In genomic region chr7:142960955-142961512, GRCh38 we compare ENCODE assay signal across 14 cellular contexts. TPM values are rescaled to one million over a fixed set of nuclear protein-coding genes. Genes with fewer than 3 reads are reported as not detected.
DNase-seq lines count a peak whose midpoint lies in the region; ATAC-seq, FAIRE-seq and TF ChIP-seq lines count a peak whose summit lies in the region.
"Had no signal": no experiment of that assay in that cellular context is flagged by ENCODE, and none has a peak within 500 bp of the region (broad histone marks: within the 10 kb centered on the region; RNA-seq: fewer than 3 reads in every experiment).

No MANE protein-coding gene starts in this region.

- H3K79me2 ChIP-seq in DND-41 (ENCODE audit: insufficient read depth, low read length) = no peaks in the 10 kb centered on the region

- no peak overlapping the region for H2AFZ ChIP-seq in DND-41 (ENCODE audit: low read depth, low read length)

- H4K20me1 ChIP-seq in DND-41 (ENCODE audit: insufficient read depth, low read length) = no peaks in the 10 kb centered on the region

- TF ChIP-seq CTCF in DND-41 (IDR thresholded peaks at IDR 0.05; ENCODE audit: borderline replicate concordance, extremely low read depth, low read length, poor library complexity, severe bottlenecking) = peak; percentile 31
- TF ChIP-seq CTCF in HL-60 (IDR thresholded peaks at IDR 0.05; ENCODE audit: insufficient read depth, low read length) = peak; percentile 41
- no peak for TF ChIP-seq CTCF in left lung (IDR thresholded peaks at IDR 0.05)

- intact Hi-C loops in left lung (cut with DNase I) = no loop called here

- H3K4me2 ChIP-seq in DND-41 (ENCODE audit: insufficient read depth, low read length) = no peak overlapping the region
- H3K4me2 ChIP-seq: KMS-11 had no signal

- H3K4me3 ChIP-seq in DND-41 (ENCODE audit: low read depth in 1 of 2, low read length in 2 of 2) (no peak overlapping the region), HL-60 (replicated peaks; ENCODE audit: insufficient read depth, low read length) (no peak overlapping the region), left lung (no peak overlapping the region)
- H3K4me3 ChIP-seq: adrenal gland, coronary artery had no signal

- no peaks in the 10 kb centered on the region for H3K9me3 ChIP-seq in DND-41 (ENCODE audit: insufficient read depth, low read length, severe bottlenecking)
- no peaks in the 10 kb centered on the region for H3K9me3 ChIP-seq in left lung
- H3K9me3 ChIP-seq: adrenal gland had no signal

- FAIRE-seq in urothelium cell line (lab: Jason Lieb, UNC) = no peak

- no peak for ATAC-seq in DND-41 (ENCODE audit: insufficient read depth, low read depth)
- peak; percentile 46 for ATAC-seq in left lung

- H3K4me1 ChIP-seq in DND-41 (ENCODE audit: insufficient read depth, low read length) (no peaks in the 10 kb centered on the region), left lung (no peaks in the 10 kb centered on the region)
- H3K4me1 ChIP-seq: adrenal gland had no signal

- no peak overlapping the region for H3K9ac ChIP-seq in DND-41 (ENCODE audit: low read depth, low read length)
- H3K9ac ChIP-seq: KMS-11 had no signal

- DNase-seq in DND-41 (no peak), HL-60 (ENCODE audit: low read depth in 1 of 2, low spot score in 1 of 2) (peak in 1 of 2 experiments; percentile 14), SK-MEL-5 (ENCODE audit: low read depth, low spot score) (peak; percentile 47), left lung (no peak), NCI-H345 (lab: John Stamatoyannopoulos, UW) (no peak), anterior cingulate cortex (lab: John Stamatoyannopoulos, UW) (no peak), urothelium cell line (ENCODE audit: low spot score) (no peak)
- DNase-seq: activated T-cell treated with anti-CD3 and anti-CD28 coated beads, Interleukin-2, amount 50 U/mL, for 48 hours; adrenal gland; NCI-H2081 had no signal

- in situ Hi-C loops in SK-MEL-5 (cut with HindIII; ENCODE audit: low pct_unique_long_range_greater_than_20kb, low sequenced_read_pairs) = no loop called here

- peaks cover 3% of the 10 kb centered on the region for H3K27me3 ChIP-seq in DND-41 (ENCODE audit: insufficient read depth, low read length, poor library complexity)
- peaks cover 3% of the 10 kb centered on the region for H3K27me3 ChIP-seq in HL-60 (ENCODE audit: insufficient read depth, poor library complexity, severe bottlenecking)
- peaks cover 0 to 8% of the 10 kb centered on the region in 2 donors for H3K27me3 ChIP-seq in left lung
- H3K27me3 ChIP-seq: adrenal gland had no signal

- H3K36me3 ChIP-seq in DND-41 (ENCODE audit: insufficient read depth, low read length) = no peaks in the 10 kb centered on the region
- H3K36me3 ChIP-seq in left lung = no peaks in the 10 kb centered on the region
- H3K36me3 ChIP-seq: adrenal gland had no signal

- H3K27ac ChIP-seq in DND-41 (ENCODE audit: low read length) (no peak overlapping the region), HL-60 (replicated peaks) (no peak overlapping the region), left lung (no peak overlapping the region)
- H3K27ac ChIP-seq: adrenal gland, coronary artery, KMS-11 had no signal

RNA-seq across cellular contexts. Expression of gene KEL, which starts 1.1 kb away (rescaled TPM):
- total RNA-seq in SK-MEL-5 (2014; rRNA removed; shearing (Covaris generic)) = 2.2 TPM in 1 of 2 replicates, not detected in the other
- 0.14 and 0.35 TPM in 2 replicates for polyA plus RNA-seq in SK-MEL-5 (2015; cell fraction: cytosol; rRNA removed)
- 4.2 and 5.6 TPM in 2 replicates for polyA plus RNA-seq in SK-MEL-5 (2015; cell fraction: nucleus; rRNA removed)
- total RNA-seq in left lung = under 1 TPM; 0.58 to 0.96 TPM
- total RNA-seq: fibroblast of lung had no signal

RNA-seq across cellular contexts. Expression of gene LLCFC1, which starts 21.8 kb away (rescaled TPM):
- not detected in 2 replicates for total RNA-seq in SK-MEL-5 (2014; rRNA removed; shearing (Covaris generic))
- not detected in 2 replicates for polyA plus RNA-seq in SK-MEL-5 (2015; cell fraction: cytosol; rRNA removed)
- not detected in 2 replicates for polyA plus RNA-seq in SK-MEL-5 (2015; cell fraction: nucleus; rRNA removed)
- total RNA-seq in left lung = under 1 TPM in 1 of 2 donors, not detected in 1; 0.37 TPM
- total RNA-seq: adrenal gland, fibroblast of lung, skeletal muscle tissue had no signal
- polyA plus RNA-seq: adrenal gland, fibroblast of lung had no signal

RNA-seq across cellular contexts. Expression of gene TRPV5, which starts 27.5 kb away (rescaled TPM):
- total RNA-seq in SK-MEL-5 (2014; rRNA removed; shearing (Covaris generic)) = not detected in 2 replicates
- polyA plus RNA-seq in SK-MEL-5 (2015; cell fraction: cytosol; rRNA removed) = not detected in 2 replicates
- polyA plus RNA-seq in SK-MEL-5 (2015; cell fraction: nucleus; rRNA removed) = 1.0 TPM in 1 of 2 replicates, not detected in the other
- not detected for total RNA-seq in left lung
- total RNA-seq: adrenal gland, fibroblast of lung, skeletal muscle tissue had no signal
- polyA plus RNA-seq: adrenal gland, fibroblast of lung had no signal

Comparison
In these comparisons a context has a peak if more than half of its experiments do, and no peak if none do; other contexts are left out.
1. CTCF ChIP-seq: peak in DND-41 (single experiment) and HL-60 (single experiment); none in left lung (0 of 2).